Comparison of ENCODE assay signal across 1 cellular context in genomic region chr19:27792576-27793127, GRCh38.
TF ChIP-seq lines count a peak whose summit lies in the region.

No MANE protein-coding gene starts in this region.

TF ChIP-seq in HCT116, 20 proteins besides CTCF, POLR2A, EP300 and RAD21 (continued from another document):
- no peak for TF ChIP-seq REST (IDR thresholded peaks at IDR 0.05; ENCODE audit: low read depth)
- no peak for TF ChIP-seq YY1 (IDR thresholded peaks at IDR 0.05; ENCODE audit: extremely low read depth, insufficient replicate concordance, low read depth, low read length)
- no peak for TF ChIP-seq JUND (IDR thresholded peaks at IDR 0.05)
- TF ChIP-seq SRF (IDR thresholded peaks at IDR 0.05; ENCODE audit: low read depth), result no peak
- no peak for TF ChIP-seq SP1 (IDR thresholded peaks at IDR 0.05; ENCODE audit: low read depth)
- TF ChIP-seq ZBTB33 (IDR thresholded peaks at IDR 0.05; ENCODE audit: extremely low read depth, insufficient replicate concordance, low read length), result no peak
